In genomic region chr1:51878616-51879336, GRCh38 we compare ENCODE assay signal across 1 cellular context.
A peak's percentile ranks its signal among the peaks of the same experiment; 100 is the strongest.
TF ChIP-seq lines count a peak whose summit lies in the region.

Gene NRDC (minus strand): TSS chr1:51878727. CDS start chr1:51878615, 112 bp downstream.

TF ChIP-seq in HepG2, 621 proteins besides CTCF, POLR2A, EP300 and RAD21 (continued from another document and continues in another):
- TF ChIP-seq NFAT5 (CRISPR knock-in tag; IDR thresholded peaks at IDR 0.05) (0 out of 2 replicates have a peak, but pooled peaks have one; percentile 49), MIER2 (CRISPR knock-in tag; IDR thresholded peaks at IDR 0.05) (no peak), ZSCAN12 (CRISPR knock-in tag; IDR thresholded peaks at IDR 0.05) (peak; percentile 70; the same call in 1 of the 2 replicates), ELF1 (CRISPR knock-in tag; IDR thresholded peaks at IDR 0.05) (peak; percentile 65), RFXANK (CRISPR knock-in tag; IDR thresholded peaks at IDR 0.05) (peak; percentile 24; the same call in 1 of the 2 replicates), PPARG (CRISPR knock-in tag; conservative IDR thresholded peaks at IDR 0.05) (0 out of 2 replicates have a peak, but pooled peaks have one; percentile 15), MEIS2 (CRISPR knock-in tag; IDR thresholded peaks at IDR 0.05) (no peak), THAP11 (CRISPR knock-in tag; IDR thresholded peaks at IDR 0.05) (peak; percentile 89), ZNF12 (CRISPR knock-in tag; IDR thresholded peaks at IDR 0.05) (0 out of 2 replicates have a peak, but pooled peaks have one; percentile 47), CBX5 (CRISPR knock-in tag; IDR thresholded peaks at IDR 0.05; ENCODE audit: borderline replicate concordance) (peak; percentile 82), KDM2A (CRISPR knock-in tag; IDR thresholded peaks at IDR 0.05; ENCODE audit: borderline replicate concordance, low read depth) (peak; percentile 65; the same call in 1 of the 2 replicates), POLR2AphosphoS2 (IDR thresholded peaks at IDR 0.05; ENCODE audit: low read depth, low read length) (no peak), ZNF652 (CRISPR knock-in tag; IDR thresholded peaks at IDR 0.05; ENCODE audit: borderline replicate concordance, low read depth) (no peak), AHDC1 (CRISPR knock-in tag; IDR thresholded peaks at IDR 0.05; ENCODE audit: borderline replicate concordance) (0 out of 2 replicates have a peak, but pooled peaks have one; percentile 37), U2AF1 (optimal IDR thresholded peaks at IDR 0.05; ENCODE audit: low read depth, low read length) (no peak), ZNF615 (CRISPR knock-in tag; IDR thresholded peaks at IDR 0.05; ENCODE audit: borderline replicate concordance) (no peak), PCBP2 (optimal IDR thresholded peaks at IDR 0.05; ENCODE audit: low read depth, low read length, poor library complexity, severe bottlenecking) (no peak), ELF3 (CRISPR knock-in tag; IDR thresholded peaks at IDR 0.05) (peak; percentile 8; the same call in 1 of the 2 replicates), DDIT3 (CRISPR knock-in tag; IDR thresholded peaks at IDR 0.05) (no peak), RFXAP (CRISPR knock-in tag; IDR thresholded peaks at IDR 0.05; ENCODE audit: borderline replicate concordance) (no peak), TFDP1 (CRISPR knock-in tag; IDR thresholded peaks at IDR 0.05; ENCODE audit: borderline replicate concordance) (peak; percentile 64; the same call in 1 of the 2 replicates), ZNF343 (CRISPR knock-in tag; IDR thresholded peaks at IDR 0.05) (peak; percentile 71; the same call in 1 of the 2 replicates), FOXA1 (IDR thresholded peaks at IDR 0.05) (no peak), FOXA1 (CRISPR knock-in tag; IDR thresholded peaks at IDR 0.05) (no peak), ZNF549 (CRISPR knock-in tag; IDR thresholded peaks at IDR 0.05) (no peak), CEBPZ (IDR thresholded peaks at IDR 0.05; ENCODE audit: low read length) (no peak)
- TF ChIP-seq, protein P1, sequence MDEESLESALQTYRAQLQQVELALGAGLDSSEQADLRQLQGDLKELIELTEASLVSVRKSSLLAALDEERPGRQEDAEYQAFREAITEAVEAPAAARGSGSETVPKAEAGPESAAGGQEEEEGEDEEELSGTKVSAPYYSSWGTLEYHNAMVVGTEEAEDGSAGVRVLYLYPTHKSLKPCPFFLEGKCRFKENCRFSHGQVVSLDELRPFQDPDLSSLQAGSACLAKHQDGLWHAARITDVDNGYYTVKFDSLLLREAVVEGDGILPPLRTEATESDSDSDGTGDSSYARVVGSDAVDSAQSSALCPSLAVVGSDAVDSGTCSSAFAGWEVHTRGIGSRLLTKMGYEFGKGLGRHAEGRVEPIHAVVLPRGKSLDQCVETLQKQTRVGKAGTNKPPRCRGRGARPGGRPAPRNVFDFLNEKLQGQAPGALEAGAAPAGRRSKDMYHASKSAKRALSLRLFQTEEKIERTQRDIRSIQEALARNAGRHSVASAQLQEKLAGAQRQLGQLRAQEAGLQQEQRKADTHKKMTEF (CRISPR knock-in tag; IDR thresholded peaks at IDR 0.05) = peak; percentile 83
- TF ChIP-seq, protein P2, sequence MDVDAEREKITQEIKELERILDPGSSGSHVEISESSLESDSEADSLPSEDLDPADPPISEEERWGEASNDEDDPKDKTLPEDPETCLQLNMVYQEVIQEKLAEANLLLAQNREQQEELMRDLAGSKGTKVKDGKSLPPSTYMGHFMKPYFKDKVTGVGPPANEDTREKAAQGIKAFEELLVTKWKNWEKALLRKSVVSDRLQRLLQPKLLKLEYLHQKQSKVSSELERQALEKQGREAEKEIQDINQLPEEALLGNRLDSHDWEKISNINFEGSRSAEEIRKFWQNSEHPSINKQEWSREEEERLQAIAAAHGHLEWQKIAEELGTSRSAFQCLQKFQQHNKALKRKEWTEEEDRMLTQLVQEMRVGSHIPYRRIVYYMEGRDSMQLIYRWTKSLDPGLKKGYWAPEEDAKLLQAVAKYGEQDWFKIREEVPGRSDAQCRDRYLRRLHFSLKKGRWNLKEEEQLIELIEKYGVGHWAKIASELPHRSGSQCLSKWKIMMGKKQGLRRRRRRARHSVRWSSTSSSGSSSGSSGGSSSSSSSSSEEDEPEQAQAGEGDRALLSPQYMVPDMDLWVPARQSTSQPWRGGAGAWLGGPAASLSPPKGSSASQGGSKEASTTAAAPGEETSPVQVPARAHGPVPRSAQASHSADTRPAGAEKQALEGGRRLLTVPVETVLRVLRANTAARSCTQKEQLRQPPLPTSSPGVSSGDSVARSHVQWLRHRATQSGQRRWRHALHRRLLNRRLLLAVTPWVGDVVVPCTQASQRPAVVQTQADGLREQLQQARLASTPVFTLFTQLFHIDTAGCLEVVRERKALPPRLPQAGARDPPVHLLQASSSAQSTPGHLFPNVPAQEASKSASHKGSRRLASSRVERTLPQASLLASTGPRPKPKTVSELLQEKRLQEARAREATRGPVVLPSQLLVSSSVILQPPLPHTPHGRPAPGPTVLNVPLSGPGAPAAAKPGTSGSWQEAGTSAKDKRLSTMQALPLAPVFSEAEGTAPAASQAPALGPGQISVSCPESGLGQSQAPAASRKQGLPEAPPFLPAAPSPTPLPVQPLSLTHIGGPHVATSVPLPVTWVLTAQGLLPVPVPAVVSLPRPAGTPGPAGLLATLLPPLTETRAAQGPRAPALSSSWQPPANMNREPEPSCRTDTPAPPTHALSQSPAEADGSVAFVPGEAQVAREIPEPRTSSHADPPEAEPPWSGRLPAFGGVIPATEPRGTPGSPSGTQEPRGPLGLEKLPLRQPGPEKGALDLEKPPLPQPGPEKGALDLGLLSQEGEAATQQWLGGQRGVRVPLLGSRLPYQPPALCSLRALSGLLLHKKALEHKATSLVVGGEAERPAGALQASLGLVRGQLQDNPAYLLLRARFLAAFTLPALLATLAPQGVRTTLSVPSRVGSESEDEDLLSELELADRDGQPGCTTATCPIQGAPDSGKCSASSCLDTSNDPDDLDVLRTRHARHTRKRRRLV (CRISPR knock-in tag; IDR thresholded peaks at IDR 0.05) = no peak
- TF ChIP-seq, protein P3, sequence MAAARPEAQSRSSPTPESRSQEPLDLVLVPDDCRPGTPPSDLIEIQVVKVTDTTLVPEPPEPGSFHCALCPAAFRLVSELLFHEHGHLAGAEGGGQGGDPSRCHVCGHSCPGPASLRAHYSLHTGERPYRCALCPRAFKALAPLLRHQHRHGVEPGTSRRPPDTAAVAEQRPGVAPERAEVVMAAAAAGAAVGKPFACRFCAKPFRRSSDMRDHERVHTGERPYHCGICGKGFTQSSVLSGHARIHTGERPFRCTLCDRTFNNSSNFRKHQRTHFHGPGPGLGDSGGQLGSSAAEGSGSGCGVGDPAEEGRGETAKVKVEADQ (CRISPR knock-in tag; IDR thresholded peaks at IDR 0.05; ENCODE audit: borderline replicate concordance) = no peak
